In genomic region chr11:65662802-65663633, GRCh38 we compare ENCODE assay signal across 1 cellular context.
TF ChIP-seq lines count a peak whose summit lies in the region.

Gene RELA, minus strand, starts transcription at chr11:65662916. Its CDS starts 84 bp downstream, at chr11:65662832.

TF ChIP-seq in HepG2, 621 proteins besides CTCF, POLR2A, EP300 and RAD21 (continued from another document and continues in another):
- no peak for TF ChIP-seq ZBTB10 (CRISPR knock-in tag; IDR thresholded peaks at IDR 0.05; ENCODE audit: borderline replicate concordance)
- TF ChIP-seq HDAC6 (IDR thresholded peaks at IDR 0.05; ENCODE audit: low read depth, low read length): no peak
- TF ChIP-seq MAFK (conservative IDR thresholded peaks at IDR 0.05 in 1 of 2, IDR thresholded peaks at IDR 0.05 in 1 of 2; ENCODE audit: low read length in 2 of 2): no peak
- no peak; the same call in 1 of the 2 replicates for TF ChIP-seq KDM5A (IDR thresholded peaks at IDR 0.05; ENCODE audit: borderline replicate concordance, low read length)
- no peak for TF ChIP-seq KDM6A (CRISPR knock-in tag; IDR thresholded peaks at IDR 0.05; ENCODE audit: low read depth)
- TF ChIP-seq ZMYM2 (CRISPR knock-in tag; IDR thresholded peaks at IDR 0.05): no peak
- no peak; the same call in none of the 2 replicates for TF ChIP-seq ZFP36L1 (CRISPR knock-in tag; IDR thresholded peaks at IDR 0.05)
- no peak; the same call in 1 of the 2 replicates for TF ChIP-seq ZNF205 (CRISPR knock-in tag; IDR thresholded peaks at IDR 0.05)
- TF ChIP-seq AHDC1 (CRISPR knock-in tag; IDR thresholded peaks at IDR 0.05; ENCODE audit: borderline replicate concordance): no peak
- no peak for TF ChIP-seq SCMH1 (CRISPR knock-in tag; IDR thresholded peaks at IDR 0.05; ENCODE audit: borderline replicate concordance)
- no peak for TF ChIP-seq NCOA2 (CRISPR knock-in tag; IDR thresholded peaks at IDR 0.05)
- 0 out of 2 replicates have a peak, but pooled peaks have one; percentile 51 for TF ChIP-seq ZNF276 (CRISPR knock-in tag; IDR thresholded peaks at IDR 0.05; ENCODE audit: low read depth)
- TF ChIP-seq MYC (CRISPR knock-in tag; IDR thresholded peaks at IDR 0.05; ENCODE audit: borderline replicate concordance): 0 out of 2 replicates have a peak, but pooled peaks have one; percentile 53
- no peak for TF ChIP-seq PITX1 (CRISPR knock-in tag; IDR thresholded peaks at IDR 0.05)
- no peak for TF ChIP-seq RBAK (CRISPR knock-in tag; IDR thresholded peaks at IDR 0.05)
- TF ChIP-seq ZNF136 (CRISPR knock-in tag; IDR thresholded peaks at IDR 0.05; ENCODE audit: low read depth): no peak
- no peak; the same call in 1 of the 2 replicates for TF ChIP-seq ZNF704 (CRISPR knock-in tag; IDR thresholded peaks at IDR 0.05; ENCODE audit: borderline replicate concordance)
- TF ChIP-seq PBX3 (CRISPR knock-in tag; IDR thresholded peaks at IDR 0.05; ENCODE audit: borderline replicate concordance): no peak
- no peak for TF ChIP-seq ARHGAP35 (CRISPR knock-in tag; IDR thresholded peaks at IDR 0.05; ENCODE audit: borderline replicate concordance)
- TF ChIP-seq DDIT3 (CRISPR knock-in tag; IDR thresholded peaks at IDR 0.05): no peak
- TF ChIP-seq SIN3A (IDR thresholded peaks at IDR 0.05; ENCODE audit: borderline replicate concordance, low read depth, low read length): peak; percentile 75; the same call in 1 of the 2 replicates
- no peak for TF ChIP-seq SUZ12 (IDR thresholded peaks at IDR 0.05; ENCODE audit: low read depth, low read length)
- no peak for TF ChIP-seq ZNF264 (CRISPR knock-in tag; IDR thresholded peaks at IDR 0.05)
- TF ChIP-seq ZFP1 (CRISPR knock-in tag; IDR thresholded peaks at IDR 0.05): no peak
- peak; percentile 65 to 71; a peak in 3 of 4 replicates for TF ChIP-seq HMGXB4 (CRISPR knock-in tag; IDR thresholded peaks at IDR 0.05; ENCODE audit: borderline replicate concordance in 1 of 2, low read depth in 1 of 2)
- no peak for TF ChIP-seq SNAPC4 (CRISPR knock-in tag; IDR thresholded peaks at IDR 0.05)
- no peak for TF ChIP-seq ZBTB42 (CRISPR knock-in tag; IDR thresholded peaks at IDR 0.05)
- TF ChIP-seq ZC3H4 (CRISPR knock-in tag; IDR thresholded peaks at IDR 0.05; ENCODE audit: borderline replicate concordance): no peak
- TF ChIP-seq ZEB1 (IDR thresholded peaks at IDR 0.05; ENCODE audit: insufficient replicate concordance, low read depth): no peak
- TF ChIP-seq ESRRA (CRISPR knock-in tag; IDR thresholded peaks at IDR 0.05; ENCODE audit: low read depth): no peak; the same call in 1 of the 2 replicates
- TF ChIP-seq ZNF703 (CRISPR knock-in tag; IDR thresholded peaks at IDR 0.05; ENCODE audit: borderline replicate concordance): no peak
- no peak for TF ChIP-seq PAF1 (CRISPR knock-in tag; IDR thresholded peaks at IDR 0.05)
- TF ChIP-seq MED8 (CRISPR knock-in tag; IDR thresholded peaks at IDR 0.05; ENCODE audit: insufficient replicate concordance): no peak
- peak; percentile 57; the same call in 1 of the 2 replicates for TF ChIP-seq NRL (CRISPR knock-in tag; IDR thresholded peaks at IDR 0.05; ENCODE audit: borderline replicate concordance)
- TF ChIP-seq GABPB1 (CRISPR knock-in tag; IDR thresholded peaks at IDR 0.05): peak; percentile 74
- TF ChIP-seq ZNF605 (CRISPR knock-in tag; IDR thresholded peaks at IDR 0.05): peak; percentile 84
- no peak for TF ChIP-seq ZNF232 (CRISPR knock-in tag; IDR thresholded peaks at IDR 0.05; ENCODE audit: borderline replicate concordance)
- no peak for TF ChIP-seq KLF11 (CRISPR knock-in tag; IDR thresholded peaks at IDR 0.05)
- no peak for TF ChIP-seq ZNF562 (CRISPR knock-in tag; IDR thresholded peaks at IDR 0.05; ENCODE audit: borderline replicate concordance)
- TF ChIP-seq NPAS2 (CRISPR knock-in tag; IDR thresholded peaks at IDR 0.05; ENCODE audit: borderline replicate concordance): no peak
- no peak for TF ChIP-seq REL (CRISPR knock-in tag; conservative IDR thresholded peaks at IDR 0.05)
- no peak for TF ChIP-seq TARDBP (CRISPR knock-in tag; IDR thresholded peaks at IDR 0.05)
- TF ChIP-seq YY1 (IDR thresholded peaks at IDR 0.05; ENCODE audit: insufficient read depth, insufficient replicate concordance, low read depth, low read length): peak; percentile 79
- no peak; the same call in 1 of the 2 replicates for TF ChIP-seq ZFP36L2 (CRISPR knock-in tag; IDR thresholded peaks at IDR 0.05)
- TF ChIP-seq NKX3-1 (CRISPR knock-in tag; IDR thresholded peaks at IDR 0.05): no peak
- TF ChIP-seq HNRNPUL1 (IDR thresholded peaks at IDR 0.05; ENCODE audit: low read depth, low read length): no peak; the same call in 1 of the 2 replicates
- no peak for TF ChIP-seq GATAD1 (CRISPR knock-in tag; IDR thresholded peaks at IDR 0.05)
